8 cellular contexts compared by ENCODE assay signal in the genomic region with DNA sequence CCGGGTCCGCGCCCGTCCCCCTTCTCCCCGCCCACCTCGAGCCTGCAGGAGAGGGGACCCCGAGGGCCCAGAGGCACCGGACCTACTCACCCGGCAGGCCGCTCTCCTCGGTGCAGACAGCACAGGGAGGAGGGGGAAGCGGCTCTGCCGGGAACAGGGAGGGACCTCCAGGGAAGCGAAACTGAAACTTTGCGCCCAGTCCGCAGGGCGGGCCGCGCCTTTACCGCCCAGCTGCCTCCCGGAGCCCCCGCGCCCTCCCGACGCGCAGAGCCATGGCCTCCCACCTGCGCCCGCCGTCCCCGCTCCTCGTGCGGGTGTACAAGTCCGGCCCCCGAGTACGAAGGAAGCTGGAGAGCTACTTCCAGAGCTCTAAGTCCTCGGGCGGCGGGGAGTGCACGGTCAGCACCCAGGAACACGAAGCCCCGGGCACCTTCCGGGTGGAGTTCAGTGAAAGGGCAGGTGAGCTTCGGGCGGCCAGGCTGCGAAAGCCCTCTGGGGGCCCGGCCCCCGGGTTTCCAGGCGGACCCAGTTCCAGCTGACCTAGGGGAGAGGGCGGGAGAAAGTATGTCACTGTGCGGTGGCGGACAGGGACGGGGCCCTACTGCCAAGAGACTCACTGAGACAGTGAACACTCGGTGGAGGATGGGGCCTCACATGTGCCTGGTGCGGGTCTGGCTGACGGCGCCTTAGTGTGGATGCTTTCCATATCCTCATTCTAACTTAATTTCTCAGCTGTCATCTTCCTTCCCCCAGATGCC. TPM values are rescaled to one million over a fixed set of nuclear protein-coding genes. Genes with fewer than 3 reads are reported as not detected.
DNase-seq lines count a peak whose midpoint lies in the region; TF ChIP-seq lines count a peak whose summit lies in the region.

DTX3L (plus strand) TSS at position 184 of the 758 bp plus-strand sequence; CDS start at position 273, 89 bp downstream.
PARP9 (minus strand) TSS at position 146 of the 758 bp plus-strand sequence. CDS start 4,680 bp downstream, outside the sequence.

- H3K4me1 Mint-ChIP-seq in activated naive CD8-positive, alpha-beta T cell (ENCODE audit: low read depth) = peaks cover 73% of the 10 kb centered on the region

- H2AFZ ChIP-seq in osteoblast (ENCODE audit: low read length) = peak within 1 kb of the TSS; percentile 93

- peak within 1 kb of the TSS; percentile 82 for H3K4me2 ChIP-seq in osteoblast (ENCODE audit: insufficient read depth, low read length)

- H3K27ac ChIP-seq in osteoblast (ENCODE audit: low read depth, low read length) (peak within 1 kb of the TSS; percentile 77), temporal lobe (ENCODE audit: low read depth, low read length) (peak within 1 kb of the TSS; percentile 75)

- peaks cover 15% of the 10 kb centered on the region for H3K36me3 Mint-ChIP-seq in activated naive CD8-positive, alpha-beta T cell

- peak within 1 kb of the TSS; percentile 97 for H3K4me3 Mint-ChIP-seq in activated naive CD8-positive, alpha-beta T cell

- peak within 1 kb of the TSS; percentile 99 for H3K27ac Mint-ChIP-seq in activated naive CD8-positive, alpha-beta T cell

- H3K9me3 ChIP-seq in MG63 (no peaks in the 10 kb centered on the region), osteoblast (ENCODE audit: low read depth, low read length) (no peaks in the 10 kb centered on the region)

- H4K20me1 ChIP-seq in osteoblast (ENCODE audit: insufficient read depth, low read length) = no peaks in the 10 kb centered on the region

- peak within 1 kb of the TSS; percentile 67 for H3K4me3 ChIP-seq in H7 (ENCODE audit: insufficient read depth, low read depth, low read length)
- H3K4me3 ChIP-seq in MG63 = peak within 1 kb of the TSS; percentile 82
- peak within 1 kb of the TSS; percentile 94 for H3K4me3 ChIP-seq in osteoblast (ENCODE audit: insufficient read depth, low read length)

- no peak for TF ChIP-seq CTCF in osteoblast (IDR thresholded peaks at IDR 0.05; ENCODE audit: extremely low read depth, low read depth, low read length)

- H3K36me3 ChIP-seq in H7 (replicated peaks; ENCODE audit: control insufficient read depth, insufficient read depth, low read length) = no peaks in the 10 kb centered on the region
- peaks cover 52% of the 10 kb centered on the region for H3K36me3 ChIP-seq in MG63
- peaks cover 28% of the 10 kb centered on the region for H3K36me3 ChIP-seq in osteoblast (ENCODE audit: insufficient read depth, low read length)

- peaks cover 21% of the 10 kb centered on the region for H3K79me2 ChIP-seq in osteoblast (ENCODE audit: insufficient read depth, low read length)

- peaks cover 9% of the 10 kb centered on the region; the same call in 1 of the 2 replicates for H3K27me3 ChIP-seq in H7 (ENCODE audit: control insufficient read depth, insufficient read depth, low read length)
- H3K27me3 ChIP-seq in MG63 = no peaks in the 10 kb centered on the region
- no peaks in the 10 kb centered on the region for H3K27me3 ChIP-seq in osteoblast (ENCODE audit: insufficient read depth, low read length)

- H3K9me3 Mint-ChIP-seq in activated naive CD8-positive, alpha-beta T cell (ENCODE audit: low read depth) = no peaks in the 10 kb centered on the region

- peak; percentile 83 for DNase-seq in ELF-1 (ENCODE audit: low read depth, low spot score)
- peak; percentile 92 for DNase-seq in H7
- DNase-seq in MG63 = peak; percentile 91
- DNase-seq in SKM-1 treated with dmso at 0.1 percent for 144 hours (lab: John Stamatoyannopoulos, UW; ENCODE audit: unreplicated experiment) = peak; percentile 76
- no peak for DNase-seq in glomerular endothelial cell (ENCODE audit: extremely low read depth, low read depth, low spot score)
- DNase-seq in osteoblast (ENCODE audit: insufficient read length, low spot score, missing footprints) = peak; percentile 97

- H3K27me3 Mint-ChIP-seq in activated naive CD8-positive, alpha-beta T cell = no peaks in the 10 kb centered on the region

- peaks cover 15% of the 10 kb centered on the region for H3K4me1 ChIP-seq in osteoblast (ENCODE audit: insufficient read depth, low read length)

RNA-seq across cellular contexts. Expression of gene DTX3L, which starts in this region (rescaled TPM):
- total RNA-seq in H7 (2014; rRNA removed; shearing (Covaris generic)) = 1.9 and 2.0 TPM in 2 replicates
- 28.4 and 39.3 TPM in 2 replicates for total RNA-seq in MG63 (2014; rRNA removed; shearing (Covaris generic); ENCODE audit: low replicate concordance)
- total RNA-seq in glomerular endothelial cell = 43.0 and 48.7 TPM in 2 replicates
- 30.6 and 33.7 TPM in 2 replicates for total RNA-seq in osteoblast
- total RNA-seq in temporal lobe = 3.4 TPM

RNA-seq across cellular contexts. Expression of gene PARP9, which starts in this region (rescaled TPM):
- 1.1 TPM in 2 replicates for total RNA-seq in H7 (2014; rRNA removed; shearing (Covaris generic))
- 20.8 and 40.0 TPM in 2 replicates for total RNA-seq in MG63 (2014; rRNA removed; shearing (Covaris generic); ENCODE audit: low replicate concordance)
- total RNA-seq in glomerular endothelial cell (20.5 and 37.9 TPM in 2 replicates), osteoblast (29.2 and 33.3 TPM in 2 replicates), temporal lobe (3.0 TPM)
